18 cellular contexts compared by ENCODE assay signal in genomic region chr1:75345538-75346292, GRCh38.
DNase-seq lines count a peak whose midpoint lies in the region; ATAC-seq, FAIRE-seq and TF ChIP-seq lines count a peak whose summit lies in the region.
"Had no signal": no experiment of that assay in that cellular context is flagged by ENCODE, and none has a peak within 500 bp of the region (broad histone marks: within the 10 kb centered on the region; RNA-seq: fewer than 3 reads in every experiment).

No MANE protein-coding gene starts in this region.

- peak; percentile 26 for FAIRE-seq in GM12891 (lab: Jason Lieb, UNC)

- H3F3A ChIP-seq in neural progenitor cell (ENCODE audit: low read depth), result no peaks in the 10 kb centered on the region

- H3K4me3 Mint-ChIP-seq in endodermal cell (no peak overlapping the region), neural progenitor cell (no peak overlapping the region)
- H3K4me3 Mint-ChIP-seq in activated CD4-positive, alpha-beta memory T cell treated with anti-CD3 and anti-CD28 coated beads, Interleukin-2, amount 10 ng/mL, durations not matched to agents 7 days and 5 days, result no peak overlapping the region
- H3K4me3 Mint-ChIP-seq: mesothelial cell of epicardium had no signal

- H3K27ac ChIP-seq in RWPE1 (no peak overlapping the region), endodermal cell (ENCODE audit: low read depth, low read length) (peak overlapping the region; percentile 25), neural progenitor cell (no peak overlapping the region)
- H3K27ac ChIP-seq: esophagus muscularis mucosa, GM23248, Peyer's patch had no signal

- H3K4me3 ChIP-seq in endodermal cell (ENCODE audit: low read length) (no peak overlapping the region), neural progenitor cell (no peak overlapping the region)
- H3K4me3 ChIP-seq: esophagus muscularis mucosa, GM23248, Peyer's patch had no signal

- H3K4me1 Mint-ChIP-seq in endodermal cell (peaks cover 11% of the 10 kb centered on the region), neural progenitor cell (peaks cover 28% of the 10 kb centered on the region)
- no peaks in the 10 kb centered on the region for H3K4me1 Mint-ChIP-seq in activated CD4-positive, alpha-beta memory T cell treated with anti-CD3 and anti-CD28 coated beads, Interleukin-2, amount 10 ng/mL, durations not matched to agents 7 days and 5 days

- POLR2A ChIA-PET in RWPE1 (lab: Yijun Ruan, JAX; ENCODE audit: low non-redundant PET), result no interaction called here
- POLR2A ChIA-PET in activated CD4-positive, alpha-beta memory T cell treated with anti-CD3 and anti-CD28 coated beads, Interleukin-2, amount 10 ng/mL, durations not matched to agents 7 days and 5 days (lab: Charles Lee), result no interaction called here

- DNase-seq in GM12891 (ENCODE audit: insufficient read length, low spot score), result no peak
- DNase-seq in RWPE1 (ENCODE audit: low spot score), result peak; percentile 54
- DNase-seq in endodermal cell, result no peak
- no peak for DNase-seq in neural progenitor cell (ENCODE audit: low spot score)
- no peak for DNase-seq in mucosa of gallbladder (ENCODE audit: low spot score)
- DNase-seq in NCI-H1092 (lab: John Stamatoyannopoulos, UW), result no peak
- DNase-seq in activated CD4-positive, alpha-beta memory T cell treated with anti-CD3 and anti-CD28 coated beads, Interleukin-2, amount 10 ng/mL, durations not matched to agents 7 days and 5 days, result no peak
- DNase-seq: cerebellar nuclear complex, DMS 273 treated with DMSO at 0.1 percent for 48 hours, GM23248, NCI-H1417 treated with DMSO at 0.1 percent for 48 hours, NCI-H510A, Peyer's patch had no signal

- H3K4me1 ChIP-seq in endodermal cell (ENCODE audit: control insufficient read depth, insufficient read depth, low read length), result no peaks in the 10 kb centered on the region
- peaks cover 18% of the 10 kb centered on the region for H3K4me1 ChIP-seq in neural progenitor cell
- H3K4me1 ChIP-seq: Peyer's patch had no signal

- H3K36me3 ChIP-seq in endodermal cell (ENCODE audit: control insufficient read depth, insufficient read depth, low read length), result no peaks in the 10 kb centered on the region
- H3K36me3 ChIP-seq in neural progenitor cell, result no peaks in the 10 kb centered on the region
- H3K36me3 ChIP-seq: esophagus muscularis mucosa, Peyer's patch had no signal

- H3K36me3 Mint-ChIP-seq in endodermal cell (ENCODE audit: low read depth), result peaks cover 1% of the 10 kb centered on the region
- peaks cover 2% of the 10 kb centered on the region for H3K36me3 Mint-ChIP-seq in neural progenitor cell
- H3K36me3 Mint-ChIP-seq in activated CD4-positive, alpha-beta memory T cell treated with anti-CD3 and anti-CD28 coated beads, Interleukin-2, amount 10 ng/mL, durations not matched to agents 7 days and 5 days (ENCODE audit: low read depth), result no peaks in the 10 kb centered on the region
- H3K36me3 Mint-ChIP-seq: activated naive CD4-positive, alpha-beta T cell treated with anti-CD3 and anti-CD28 coated beads, Interleukin-2, amount 50 U/mL, for 72 hours had no signal

- H3K9me3 ChIP-seq in endodermal cell (ENCODE audit: control insufficient read depth, low read length) (peaks cover 24% of the 10 kb centered on the region), neural progenitor cell (ENCODE audit: low read depth) (no peaks in the 10 kb centered on the region)
- H3K9me3 ChIP-seq: Peyer's patch had no signal

- no peak for TF ChIP-seq CTCF in RWPE1 (conservative IDR thresholded peaks at IDR 0.05; ENCODE audit: low read depth)
- no peak for TF ChIP-seq CTCF in endodermal cell (conservative IDR thresholded peaks at IDR 0.05)
- TF ChIP-seq CTCF in neural progenitor cell (IDR thresholded peaks at IDR 0.05), result no peak

- no peak overlapping the region for H3K9ac ChIP-seq in endodermal cell (ENCODE audit: extremely low read depth, low read length, poor library complexity, severe bottlenecking)
- no peak overlapping the region for H3K9ac ChIP-seq in neural progenitor cell
- H3K9ac ChIP-seq: GM23248 had no signal

- H3K27ac Mint-ChIP-seq in endodermal cell, result no peak overlapping the region
- peak overlapping the region; percentile 45 for H3K27ac Mint-ChIP-seq in neural progenitor cell
- no peak overlapping the region for H3K27ac Mint-ChIP-seq in activated CD4-positive, alpha-beta memory T cell treated with anti-CD3 and anti-CD28 coated beads, Interleukin-2, amount 10 ng/mL, durations not matched to agents 7 days and 5 days
- H3K27ac Mint-ChIP-seq: activated naive CD4-positive, alpha-beta T cell treated with anti-CD3 and anti-CD28 coated beads, Interleukin-2, amount 50 U/mL, for 72 hours; mesothelial cell of epicardium had no signal

- no peaks in the 10 kb centered on the region for H3K27me3 ChIP-seq in endodermal cell (ENCODE audit: control insufficient read depth, insufficient read depth, low read length, poor library complexity, severe bottlenecking)
- H3K27me3 ChIP-seq in neural progenitor cell, result no peaks in the 10 kb centered on the region
- H3K27me3 ChIP-seq: esophagus muscularis mucosa, Peyer's patch had no signal

- H3K79me2 ChIP-seq in neural progenitor cell (ENCODE audit: low read depth), result no peaks in the 10 kb centered on the region

- CTCF ChIA-PET in RWPE1 (lab: Yijun Ruan, JAX), result no interaction called here
- CTCF ChIA-PET in activated CD4-positive, alpha-beta memory T cell treated with anti-CD3 and anti-CD28 coated beads, Interleukin-2, amount 10 ng/mL, durations not matched to agents 7 days and 5 days (lab: Charles Lee), result no interaction called here

- H3K9me3 Mint-ChIP-seq in endodermal cell, result peaks cover 12% of the 10 kb centered on the region
- H3K9me3 Mint-ChIP-seq in neural progenitor cell, result peaks cover 4% of the 10 kb centered on the region
- no peaks in the 10 kb centered on the region for H3K9me3 Mint-ChIP-seq in activated CD4-positive, alpha-beta memory T cell treated with anti-CD3 and anti-CD28 coated beads, Interleukin-2, amount 10 ng/mL, durations not matched to agents 7 days and 5 days

- TF ChIP-seq POLR2A in GM12891 (IDR thresholded peaks at IDR 0.05; ENCODE audit: low read depth, low read length), result no peak

- H4K20me1 ChIP-seq in neural progenitor cell (ENCODE audit: low read depth), result no peaks in the 10 kb centered on the region

- no peak for ATAC-seq in HG03039 (IDR thresholded peaks at IDR 0.05; ENCODE audit: unreplicated experiment)
- ATAC-seq: activated CD4-positive, CD25-positive, alpha-beta regulatory T cell treated with anti-CD3 and anti-CD28 coated beads, Interleukin-2, amount 50 U/mL, for 24 hours had no signal

- H3K27me3 Mint-ChIP-seq in endodermal cell (ENCODE audit: insufficient read depth), result no peaks in the 10 kb centered on the region
- H3K27me3 Mint-ChIP-seq in neural progenitor cell (ENCODE audit: insufficient read depth, low read depth), result peaks cover 3% of the 10 kb centered on the region
- H3K27me3 Mint-ChIP-seq in activated CD4-positive, alpha-beta memory T cell treated with anti-CD3 and anti-CD28 coated beads, Interleukin-2, amount 10 ng/mL, durations not matched to agents 7 days and 5 days, result no peaks in the 10 kb centered on the region

- no peak overlapping the region for H2AFZ ChIP-seq in neural progenitor cell (replicated peaks)
- H2AFZ ChIP-seq: GM23248 had no signal

- no peak overlapping the region for H3K4me2 ChIP-seq in neural progenitor cell

- WGBS in endodermal cell (ENCODE audit: insufficient coverage in 1 of 2, insufficient read length in 1 of 2), 2 experiments, result 91% methylated on average over 2 of the region's 2 CpGs; no CpG with 5 or more reads in 1 of the 2 experiments

TF ChIP-seq in GM12891, 5 proteins besides CTCF, POLR2A, EP300 and RAD21:
- TF ChIP-seq POU2F2 (IDR thresholded peaks at IDR 0.05; ENCODE audit: low read depth, low read length), result no peak
- TF ChIP-seq PAX5 (IDR thresholded peaks at IDR 0.05; ENCODE audit: insufficient read depth, low read length, severe bottlenecking), result no peak
- no peak for TF ChIP-seq TAF1 (IDR thresholded peaks at IDR 0.05; ENCODE audit: low read depth, low read length)
- no peak for TF ChIP-seq POLR2AphosphoS5 (IDR thresholded peaks at IDR 0.05; ENCODE audit: low read depth, low read length)
- no peak for TF ChIP-seq SPI1 (IDR thresholded peaks at IDR 0.05; ENCODE audit: low read depth, low read length)
